Comparison of ENCODE assay signal across 22 cellular contexts in the genomic region with DNA sequence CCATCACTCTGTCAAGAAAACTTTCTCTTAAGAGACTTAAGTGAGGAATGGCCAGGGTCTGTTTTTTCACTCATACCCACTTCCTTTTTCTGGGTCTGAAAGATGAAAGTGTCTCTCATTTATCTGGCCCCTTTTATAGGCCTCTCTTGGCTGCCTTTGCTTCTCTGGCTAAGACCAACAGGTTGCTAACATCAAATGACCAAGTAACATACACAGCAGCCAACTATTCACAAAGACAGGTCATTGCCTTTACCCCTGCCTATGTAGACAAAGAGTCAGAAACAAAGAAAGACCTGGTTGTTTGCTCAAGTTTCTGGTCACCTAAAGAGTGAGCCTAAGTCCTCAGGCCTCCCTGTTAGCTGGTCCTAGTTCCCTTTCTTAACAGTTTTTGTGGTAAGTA. TPM values are rescaled to one million over a fixed set of nuclear protein-coding genes. Genes with fewer than 3 reads are reported as not detected.
DNase-seq lines count a peak whose midpoint lies in the region; ATAC-seq and TF ChIP-seq lines count a peak whose summit lies in the region.
"Had no signal": no experiment of that assay in that cellular context is flagged by ENCODE, and none has a peak within 500 bp of the region (broad histone marks: within the 10 kb centered on the region; RNA-seq: fewer than 3 reads in every experiment).

No MANE protein-coding gene starts in this region.

- H3K27me3 ChIP-seq in mammary epithelial cell (ENCODE audit: insufficient read depth, low read length): no peaks in the 10 kb centered on the region
- H3K27me3 ChIP-seq in breast epithelium: no peaks in the 10 kb centered on the region
- H3K27me3 ChIP-seq in HL-60 (ENCODE audit: insufficient read depth, poor library complexity, severe bottlenecking): no peaks in the 10 kb centered on the region
- peaks cover 0 to 3% (median 0%) of the 10 kb centered on the region in 3 experiments for H3K27me3 ChIP-seq in neuronal stem cell (ENCODE audit: control insufficient read depth in 3 of 3, insufficient read depth in 3 of 3, low read depth in 1 of 3, low read length in 3 of 3)
- H3K27me3 ChIP-seq: ascending aorta, thyroid gland had no signal

- intact Hi-C loops in mammary epithelial cell (cut with micrococcal nuclease) (loop anchor here (2.0 kb wide), 1 partner anchor 42 kb away; no protein-coding TSS in a partner anchor), breast epithelium (cut with DNase I; ENCODE audit: low total_unique reads) (no loop called here)

- H3K79me2 ChIP-seq in mammary epithelial cell (ENCODE audit: insufficient read depth, low read length): no peaks in the 10 kb centered on the region

- peaks cover 3% of the 10 kb centered on the region for H3K4me1 ChIP-seq in mammary epithelial cell (ENCODE audit: insufficient read depth, low read length)
- no peaks in the 10 kb centered on the region for H3K4me1 ChIP-seq in breast epithelium
- H3K4me1 ChIP-seq in neuronal stem cell (ENCODE audit: control insufficient read depth in 2 of 2, insufficient read depth in 1 of 2, low read depth in 1 of 2, low read length in 2 of 2): no peaks in the 10 kb centered on the region
- H3K4me1 ChIP-seq: A549, ascending aorta, left ventricle myocardium inferior had no signal

- no peaks in the 10 kb centered on the region for H4K20me1 ChIP-seq in mammary epithelial cell (ENCODE audit: insufficient read depth, low read length)

- peaks cover 30 to 36% of the 10 kb centered on the region in 2 donors for H3K4me1 Mint-ChIP-seq in stimulated activated naive B cell treated with anti-CD40 and anti-IgM and Interleukin-4, amounts not matched to agents 10 μg/mL and 1 μg/mL and 100 μg/mL, for 72 hours

- no peak for TF ChIP-seq POLR2A in breast epithelium (IDR thresholded peaks at IDR 0.05)

- no peak overlapping the region for H2BK12ac ChIP-seq in neuronal stem cell (ENCODE audit: low read length)

- H3K9ac ChIP-seq in mammary epithelial cell (ENCODE audit: insufficient read depth, low read length) (no peak overlapping the region), neuronal stem cell (ENCODE audit: low read depth, low read length, poor library complexity) (no peak overlapping the region)

- peaks cover 4 to 8% of the 10 kb centered on the region in 2 donors for H3K9me3 Mint-ChIP-seq in stimulated activated naive B cell treated with anti-CD40 and anti-IgM and Interleukin-4, amounts not matched to agents 10 μg/mL and 1 μg/mL and 100 μg/mL, for 72 hours
- H3K9me3 Mint-ChIP-seq: CD8-positive, alpha-beta T cell had no signal

- no peak overlapping the region for H3K18ac ChIP-seq in neuronal stem cell (ENCODE audit: low read length)

- H3K4ac ChIP-seq in neuronal stem cell (ENCODE audit: low read length): no peak overlapping the region

- H3K36me3 Mint-ChIP-seq in stimulated activated naive B cell treated with anti-CD40 and anti-IgM and Interleukin-4, amounts not matched to agents 10 μg/mL and 1 μg/mL and 100 μg/mL, for 72 hours: peaks cover 2 to 8% of the 10 kb centered on the region in 2 donors
- H3K36me3 Mint-ChIP-seq: activated CD4-positive, alpha-beta memory T cell treated with anti-CD3 and anti-CD28 coated beads for 36 hours; CD8-positive, alpha-beta T cell had no signal

- peak; percentile 61 for ATAC-seq in HG02852 (IDR thresholded peaks at IDR 0.05; ENCODE audit: unreplicated experiment)
- peak; percentile 41 for ATAC-seq in stimulated activated naive B cell treated with anti-CD40 and anti-IgM and Interleukin-4, amounts not matched to agents 10 μg/mL and 1 μg/mL and 100 μg/mL, for 72 hours (replicated peaks)
- no peak for ATAC-seq in GM21576 (IDR thresholded peaks at IDR 0.05; ENCODE audit: unreplicated experiment)
- ATAC-seq: A549; CD8-positive, alpha-beta T cell had no signal

- H3K4me3 ChIP-seq in mammary epithelial cell (replicated peaks in 1 of 3; ENCODE audit: insufficient read depth in 1 of 3, low read depth in 2 of 3, low read length in 3 of 3) (no peak overlapping the region), breast epithelium (no peak overlapping the region), HL-60 (replicated peaks; ENCODE audit: insufficient read depth, low read length) (no peak overlapping the region), neuronal stem cell (ENCODE audit: low read length in 2 of 2) (no peak overlapping the region)
- H3K4me3 ChIP-seq: A549, ascending aorta, left ventricle myocardium inferior, thyroid gland had no signal

- no peak overlapping the region for H3K14ac ChIP-seq in neuronal stem cell (ENCODE audit: low read length)

- no TSS peak for BruUV-seq in mammary epithelial cell (replicated peaks; lab: Mats Ljungman, UMichigan)

- H4K91ac ChIP-seq in neuronal stem cell (ENCODE audit: low read depth, low read length, poor library complexity): no peak overlapping the region

- H3K4me2 ChIP-seq in mammary epithelial cell (ENCODE audit: insufficient read depth, low read depth, low read length) (no peak overlapping the region), neuronal stem cell (ENCODE audit: insufficient read depth, low read length, poor library complexity, severe bottlenecking) (no peak overlapping the region)
- H3K4me2 ChIP-seq: A549 had no signal

- H2BK5ac ChIP-seq in neuronal stem cell (ENCODE audit: low read length): no peak overlapping the region

- H3K4me3 Mint-ChIP-seq in stimulated activated naive B cell treated with anti-CD40 and anti-IgM and Interleukin-4, amounts not matched to agents 10 μg/mL and 1 μg/mL and 100 μg/mL, for 72 hours: peak overlapping the region; percentile 37 to 56
- H3K4me3 Mint-ChIP-seq: activated CD4-positive, alpha-beta memory T cell treated with anti-CD3 and anti-CD28 coated beads for 36 hours; activated T-helper 1 cell treated with anti-CD3 and anti-CD28 coated beads, Interleukin-12 subunit alpha, Interleukin-12 subunit beta, Interleukin-2, Interleukin-4 antibody, amounts not matched to agents 30 ng/mL and 10 ng/mL and 1 ng/mL, durations not matched to agents 14 hours and 24 hours and 36 hours; CD8-positive, alpha-beta T cell; naive B cell had no signal

- DNase-seq in mammary epithelial cell (no peak), breast epithelium (ENCODE audit: low spot score in 2 of 2) (no peak), HL-60 (ENCODE audit: low read depth in 1 of 2, low spot score in 1 of 2) (no peak), globus pallidus (ENCODE audit: low spot score) (no peak), neuronal stem cell (ENCODE audit: low spot score) (no peak)
- DNase-seq in stimulated activated naive B cell treated with anti-CD40 and anti-IgM and Interleukin-4, amounts not matched to agents 10 μg/mL and 1 μg/mL and 100 μg/mL, for 72 hours: no peak
- DNase-seq: activated CD4-positive, alpha-beta memory T cell treated with anti-CD3 and anti-CD28 coated beads for 36 hours; CD8-positive, alpha-beta T cell; dermis blood vessel endothelial cell; left ventricle myocardium inferior; naive B cell; NCI-H1436 treated with DMSO at 0.1 percent for 48 hours; NCI-H526 treated with DMSO at 0.1 percent for 48 hours; T1000; thyroid gland had no signal

- H3K9me3 ChIP-seq in mammary epithelial cell (replicated peaks; ENCODE audit: insufficient read depth, low read length): no peaks in the 10 kb centered on the region
- no peaks in the 10 kb centered on the region for H3K9me3 ChIP-seq in breast epithelium
- H3K9me3 ChIP-seq in neuronal stem cell (replicated peaks in 1 of 2; ENCODE audit: control insufficient read depth in 2 of 2, insufficient read depth in 1 of 2, low read depth in 1 of 2, low read length in 2 of 2): no peaks in the 10 kb centered on the region
- H3K9me3 ChIP-seq: ascending aorta, thyroid gland had no signal

- H2AFZ ChIP-seq in mammary epithelial cell (ENCODE audit: low read depth, low read length) (peak overlapping the region; percentile 27), neuronal stem cell (ENCODE audit: low read length) (no peak overlapping the region)

- H2AK5ac ChIP-seq in neuronal stem cell (ENCODE audit: low read depth, low read length): no peak overlapping the region

- no peak for TF ChIP-seq CTCF in mammary epithelial cell (conservative IDR thresholded peaks at IDR 0.05 in 1 of 2, IDR thresholded peaks at IDR 0.05 in 1 of 2; ENCODE audit: extremely low read depth in 1 of 2, insufficient read depth in 1 of 2, low read depth in 1 of 2, low read length in 2 of 2)
- TF ChIP-seq CTCF in breast epithelium (IDR thresholded peaks at IDR 0.05): no peak
- TF ChIP-seq CTCF in HL-60 (IDR thresholded peaks at IDR 0.05; ENCODE audit: insufficient read depth, low read length): no peak

- no peak overlapping the region for H2BK120ac ChIP-seq in neuronal stem cell (ENCODE audit: low read depth, low read length)

- dilution Hi-C loops in mammary epithelial cell (cut with HindIII; ENCODE audit: low sequenced_read_pairs): no loop called here

- H3K79me1 ChIP-seq in neuronal stem cell (ENCODE audit: low read depth, low read length): no peaks in the 10 kb centered on the region

- in situ Hi-C loops in mammary epithelial cell (cut with MboI; ENCODE audit: low sequenced_read_pairs in 2 of 2): loop anchor here (10.0 kb wide), 1 partner anchor 54 kb away; no protein-coding TSS in a partner anchor

- CTCF ChIA-PET in mammary epithelial cell (lab: Charles Lee; ENCODE audit: low non-redundant PET): interaction anchor here (0.6 kb wide), 1 partner anchor 755 kb away, joined by 4 read pairs; no protein-coding TSS in a partner anchor

- no peak overlapping the region for H3K27ac ChIP-seq in mammary epithelial cell (ENCODE audit: insufficient read depth, low read depth, low read length)
- no peak overlapping the region for H3K27ac ChIP-seq in breast epithelium
- peak overlapping the region; percentile 8; the same call in 1 of the 2 replicates for H3K27ac ChIP-seq in HL-60 (replicated peaks)
- no peak overlapping the region for H3K27ac ChIP-seq in neuronal stem cell (replicated peaks; ENCODE audit: low read length)
- H3K27ac ChIP-seq: A549, ascending aorta, left ventricle myocardium inferior, thyroid gland had no signal

- H4K8ac ChIP-seq in neuronal stem cell (ENCODE audit: low read depth, low read length): no peak overlapping the region

- H2BK15ac ChIP-seq in neuronal stem cell (ENCODE audit: low read length): no peak overlapping the region

- H3K27ac Mint-ChIP-seq in stimulated activated naive B cell treated with anti-CD40 and anti-IgM and Interleukin-4, amounts not matched to agents 10 μg/mL and 1 μg/mL and 100 μg/mL, for 72 hours: peak overlapping the region; percentile 80
- H3K27ac Mint-ChIP-seq: activated CD4-positive, alpha-beta memory T cell treated with anti-CD3 and anti-CD28 coated beads for 36 hours; activated T-helper 1 cell treated with anti-CD3 and anti-CD28 coated beads, Interleukin-12 subunit alpha, Interleukin-12 subunit beta, Interleukin-2, Interleukin-4 antibody, amounts not matched to agents 30 ng/mL and 10 ng/mL and 1 ng/mL, durations not matched to agents 14 hours and 24 hours and 36 hours; CD8-positive, alpha-beta T cell had no signal

- no peak overlapping the region for H3K23ac ChIP-seq in neuronal stem cell (ENCODE audit: low read depth, low read length, poor library complexity)

- H3K36me3 ChIP-seq in mammary epithelial cell (ENCODE audit: insufficient read depth, low read length): no peaks in the 10 kb centered on the region
- H3K36me3 ChIP-seq in breast epithelium: no peaks in the 10 kb centered on the region
- no peaks in the 10 kb centered on the region for H3K36me3 ChIP-seq in neuronal stem cell (replicated peaks in 1 of 2; ENCODE audit: control insufficient read depth in 2 of 2, insufficient read depth in 2 of 2, low read length in 2 of 2)
- H3K36me3 ChIP-seq: ascending aorta, left ventricle myocardium inferior, thyroid gland had no signal

- H3K27me3 Mint-ChIP-seq in stimulated activated naive B cell treated with anti-CD40 and anti-IgM and Interleukin-4, amounts not matched to agents 10 μg/mL and 1 μg/mL and 100 μg/mL, for 72 hours: no peaks in the 10 kb centered on the region
- H3K27me3 Mint-ChIP-seq: activated CD4-positive, alpha-beta memory T cell treated with anti-CD3 and anti-CD28 coated beads for 36 hours; naive B cell had no signal

RNA-seq across cellular contexts. Expression of a gene that starts 24.0 kb away (rescaled TPM):
- total RNA-seq in mammary epithelial cell: 100 to 1,000 TPM in 1 of 2 donors, 10 to 100 TPM in 1; 62.0 to 335 TPM
- polyA plus RNA-seq in mammary epithelial cell: 385 TPM
- 22.0 TPM for polyA minus RNA-seq in mammary epithelial cell
- 10 to 100 TPM in 2 of 3 donors, 1 to 10 TPM in 1; 9.1 to 40.3 (median 15.7) TPM for total RNA-seq in breast epithelium
- not detected for polyA plus RNA-seq in neuronal stem cell (2013, experiment 1 of 2)
- polyA plus RNA-seq in neuronal stem cell (2013, experiment 2 of 2): not detected
- total RNA-seq: activated CD4-positive, alpha-beta memory T cell treated with anti-CD3 and anti-CD28 coated beads for 36 hours; activated T-helper 1 cell treated with anti-CD3 and anti-CD28 coated beads, Interleukin-12 subunit alpha, Interleukin-12 subunit beta, Interleukin-2, Interleukin-4 antibody, amounts not matched to agents 30 ng/mL and 10 ng/mL and 1 ng/mL, durations not matched to agents 14 hours and 24 hours and 36 hours; ascending aorta; CD8-positive, alpha-beta T cell; dermis blood vessel endothelial cell; G401; pulmonary artery endothelial cell had no signal
